In genomic region chr11:65502274-65502851, GRCh38 we compare ENCODE assay signal across 9 cellular contexts. TPM values are rescaled to one million over a fixed set of nuclear protein-coding genes. Genes with fewer than 3 reads are reported as not detected.
DNase-seq lines count a peak whose midpoint lies in the region; ATAC-seq and TF ChIP-seq lines count a peak whose summit lies in the region.
"Had no signal": no experiment of that assay in that cellular context is flagged by ENCODE, and none has a peak within 500 bp of the region (broad histone marks: within the 10 kb centered on the region; RNA-seq: fewer than 3 reads in every experiment).

No MANE protein-coding gene starts in this region.

- no peak for DNase-seq in hepatocyte (ENCODE audit: low spot score)
- DNase-seq in stromal cell of bone marrow (ENCODE audit: low read depth), result peak; percentile 28
- DNase-seq in HEK293T (ENCODE audit: extremely low spot score), result no peak
- no peak for DNase-seq in T-cell

- ATAC-seq in GM21367 (IDR thresholded peaks at IDR 0.05; ENCODE audit: unreplicated experiment) (no peak), T-cell (replicated peaks in 1 of 4) (no peak), GM21737 (IDR thresholded peaks at IDR 0.05; ENCODE audit: unreplicated experiment) (no peak)

- peaks cover 32% of the 10 kb centered on the region for H3K36me3 Mint-ChIP-seq in T-cell

- no peaks in the 10 kb centered on the region for H3K27me3 ChIP-seq in SU-DHL-6 (ENCODE audit: low read length)
- H3K27me3 ChIP-seq in hepatocyte, result no peaks in the 10 kb centered on the region

- no peaks in the 10 kb centered on the region for H3K9me3 ChIP-seq in HEK293 (ENCODE audit: control insufficient read depth, insufficient read depth, low read depth, low read length)
- no peaks in the 10 kb centered on the region for H3K9me3 ChIP-seq in SU-DHL-6 (ENCODE audit: insufficient read depth, low read length)
- H3K9me3 ChIP-seq in hepatocyte (ENCODE audit: low read depth), result no peaks in the 10 kb centered on the region

- H4K20me1 ChIP-seq in SU-DHL-6 (ENCODE audit: low read depth, low read length) (peaks cover 58% of the 10 kb centered on the region), hepatocyte (ENCODE audit: insufficient read depth, poor library complexity, severe bottlenecking) (peaks cover 80% of the 10 kb centered on the region)

- no peak overlapping the region for H3K4me3 Mint-ChIP-seq in T-cell
- H3K4me3 Mint-ChIP-seq: activated naive CD4-positive, alpha-beta T cell treated with anti-CD3 and anti-CD28 coated beads, Interleukin-2, amount 50 U/mL, for 24 hours had no signal

- no peaks in the 10 kb centered on the region for H3K27me3 Mint-ChIP-seq in T-cell
- H3K27me3 Mint-ChIP-seq: activated naive CD4-positive, alpha-beta T cell treated with anti-CD3 and anti-CD28 coated beads, Interleukin-2, amount 50 U/mL, for 24 hours had no signal

- H3K4me3 ChIP-seq in HEK293 (ENCODE audit: low read depth, low read length) (peak overlapping the region; percentile 98), SU-DHL-6 (ENCODE audit: insufficient read depth, low read length, poor library complexity, severe bottlenecking) (peak overlapping the region; percentile 77), hepatocyte (peak overlapping the region; percentile 74)

- CTCF ChIA-PET in HEK293 (lab: Yijun Ruan, JAX), result interaction anchor here (0.5 to 2.4 kb wide), 12 partner anchors 8 to 316 kb away, joined by 3 to 10 read pairs (median 4); no protein-coding TSS in a partner anchor
- CTCF ChIA-PET in HEK293T (lab: Yijun Ruan, JAX), result interaction anchor here (0.6 to 1.2 kb wide), 4 partner anchors 15 to 86 kb away, joined by 3 to 4 read pairs (median 3); no protein-coding TSS in a partner anchor
- CTCF ChIA-PET in T-cell (lab: Charles Lee), result interaction anchor here (0.6 to 1.5 kb wide), 6 partner anchors 19 to 148 kb away, joined by 3 to 5 read pairs (median 4); partner anchors contain the start of gene TIGD3 (in 1 of the 2)

- H3K27ac Mint-ChIP-seq in T-cell, result peak overlapping the region in 1 of 2 donors; percentile 76
- H3K27ac Mint-ChIP-seq: activated naive CD4-positive, alpha-beta T cell treated with anti-CD3 and anti-CD28 coated beads, Interleukin-2, amount 50 U/mL, for 24 hours had no signal

- TF ChIP-seq CTCF in HEK293 (tag by site-specific recombination; IDR thresholded peaks at IDR 0.05) (no peak), SU-DHL-6 (IDR thresholded peaks at IDR 0.05; ENCODE audit: insufficient read depth, low read length, poor library complexity, severe bottlenecking) (no peak), hepatocyte (IDR thresholded peaks at IDR 0.05; ENCODE audit: poor library complexity) (no peak)

- H3K4me2 ChIP-seq in SU-DHL-6 (ENCODE audit: low read depth, low read length, poor library complexity, severe bottlenecking) (peak overlapping the region; percentile 86), hepatocyte (peak overlapping the region; percentile 87)

- H3K9me3 Mint-ChIP-seq in T-cell, result no peaks in the 10 kb centered on the region
- H3K9me3 Mint-ChIP-seq: activated naive CD4-positive, alpha-beta T cell treated with anti-CD3 and anti-CD28 coated beads, Interleukin-2, amount 50 U/mL, for 24 hours had no signal

- POLR2A ChIA-PET in HEK293 (lab: Yijun Ruan, JAX), result interaction anchor here (0.8 to 28.2 kb wide), 9 partner anchors 8 to 241 kb away, joined by 3 to 1129 read pairs (median 5); partner anchors contain the start of genes DPF2, MAP3K11, NEAT1 and PCNX3
- POLR2A ChIA-PET in HEK293T (lab: Yijun Ruan, JAX), result interaction anchor here (0.7 to 29.4 kb wide), 24 partner anchors 8 to 1344 kb away, joined by 3 to 1783 read pairs (median 4); partner anchors contain the start of genes FRMD8, NEAT1 and SCYL1
- POLR2A ChIA-PET in T-cell (lab: Charles Lee), result interaction anchor here (0.6 to 7.8 kb wide), 20 partner anchors 8 to 811 kb away, joined by 3 to 306 read pairs (median 3); partner anchors contain the start of genes NEAT1 (in 1 of the 2) and SF1 (in 1 of the 2)

- H3K9me2 ChIP-seq in SU-DHL-6 (replicated peaks; ENCODE audit: insufficient read depth, low read length) (no peaks in the 10 kb centered on the region), hepatocyte (replicated peaks; ENCODE audit: insufficient read depth) (no peaks in the 10 kb centered on the region)

- H3K79me2 ChIP-seq in SU-DHL-6 (ENCODE audit: insufficient read depth, low read length) (peaks cover 68% of the 10 kb centered on the region), hepatocyte (peaks cover 87% of the 10 kb centered on the region)

- H3K9ac ChIP-seq in SU-DHL-6 (ENCODE audit: low read length), result peak overlapping the region; percentile 89

- H3F3A ChIP-seq in SU-DHL-6 (ENCODE audit: insufficient read depth), result peaks cover 98% of the 10 kb centered on the region

- H2AFZ ChIP-seq in SU-DHL-6 (ENCODE audit: low read depth, low read length, severe bottlenecking), result no peak overlapping the region
- no peak overlapping the region for H2AFZ ChIP-seq in hepatocyte

- H3K27ac ChIP-seq in HEK293 (ENCODE audit: extremely low read depth, low read depth, low read length) (no peak overlapping the region), SU-DHL-6 (ENCODE audit: low read depth, low read length) (peak overlapping the region; percentile 98; the same call in 1 of the 2 replicates), hepatocyte (peak overlapping the region; percentile 99)

- H3K4me1 ChIP-seq in HEK293 (ENCODE audit: control insufficient read depth, insufficient read depth, low read length), result no peaks in the 10 kb centered on the region
- no peaks in the 10 kb centered on the region for H3K4me1 ChIP-seq in hepatocyte (ENCODE audit: insufficient read depth)

- H3K4me1 Mint-ChIP-seq in T-cell, result peaks cover 30 to 56% (median 39%) of the 10 kb centered on the region in 3 donors

- H3K36me3 ChIP-seq in HEK293 (ENCODE audit: control insufficient read depth in 2 of 2, insufficient read depth in 1 of 2, low read length in 2 of 2) (peaks cover 0 to 70% of the 10 kb centered on the region in 2 experiments; a peak in 2 of 3 replicates), SU-DHL-6 (ENCODE audit: low read length) (peaks cover 74% of the 10 kb centered on the region), hepatocyte (replicated peaks; ENCODE audit: insufficient read depth, low read depth) (peaks cover 30% of the 10 kb centered on the region)

TF ChIP-seq in HEK293, 187 proteins besides CTCF, POLR2A, EP300 and RAD21 (continues in another document):
- 0 out of 2 replicates have a peak, but pooled peaks have one; percentile 2 for TF ChIP-seq PRDM6 (tag by site-specific recombination; IDR thresholded peaks at IDR 0.05)
- TF ChIP-seq, protein P1, sequence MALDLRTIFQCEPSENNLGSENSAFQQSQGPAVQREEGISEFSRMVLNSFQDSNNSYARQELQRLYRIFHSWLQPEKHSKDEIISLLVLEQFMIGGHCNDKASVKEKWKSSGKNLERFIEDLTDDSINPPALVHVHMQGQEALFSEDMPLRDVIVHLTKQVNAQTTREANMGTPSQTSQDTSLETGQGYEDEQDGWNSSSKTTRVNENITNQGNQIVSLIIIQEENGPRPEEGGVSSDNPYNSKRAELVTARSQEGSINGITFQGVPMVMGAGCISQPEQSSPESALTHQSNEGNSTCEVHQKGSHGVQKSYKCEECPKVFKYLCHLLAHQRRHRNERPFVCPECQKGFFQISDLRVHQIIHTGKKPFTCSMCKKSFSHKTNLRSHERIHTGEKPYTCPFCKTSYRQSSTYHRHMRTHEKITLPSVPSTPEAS (tag by site-specific recombination; IDR thresholded peaks at IDR 0.05), result no peak

TF ChIP-seq in HEK293T, 16 proteins besides CTCF, POLR2A, EP300 and RAD21:
- TF ChIP-seq HDGF (IDR thresholded peaks at IDR 0.05; ENCODE audit: borderline replicate concordance), result no peak
- no peak for TF ChIP-seq FOXM1 (IDR thresholded peaks at IDR 0.05; ENCODE audit: borderline replicate concordance)
TF ChIP-seq in HEK293T: peak in this region for 0.

RNA-seq across cellular contexts. Expression of gene MALAT1, which starts 3.5 kb away (rescaled TPM):
- total RNA-seq in hepatocyte (8,000 and 8,677 TPM in 2 replicates), T-cell (over 10,000 TPM; 21,382 to 33,585 (median 22,045) TPM)
- polyA plus RNA-seq in hepatocyte, result 16,690 and 29,129 TPM in 2 replicates

RNA-seq across cellular contexts. Expression of gene SCYL1, which starts 22.5 kb away (rescaled TPM):
- total RNA-seq in hepatocyte (80.4 and 83.9 TPM in 2 replicates), T-cell (10 to 100 TPM; 66.4 to 96.8 (median 76.8) TPM)
- polyA plus RNA-seq in hepatocyte, result 162 and 167 TPM in 2 replicates

RNA-seq across cellular contexts. Expression of gene LTBP3, which starts 55.8 kb away (rescaled TPM):
- total RNA-seq in hepatocyte (46.0 and 53.7 TPM in 2 replicates), T-cell (100 to 1,000 TPM; 200 to 364 (median 284) TPM)
- polyA plus RNA-seq in hepatocyte, result 85.3 and 101 TPM in 2 replicates
